8 cellular contexts compared by ENCODE assay signal in the genomic region with DNA sequence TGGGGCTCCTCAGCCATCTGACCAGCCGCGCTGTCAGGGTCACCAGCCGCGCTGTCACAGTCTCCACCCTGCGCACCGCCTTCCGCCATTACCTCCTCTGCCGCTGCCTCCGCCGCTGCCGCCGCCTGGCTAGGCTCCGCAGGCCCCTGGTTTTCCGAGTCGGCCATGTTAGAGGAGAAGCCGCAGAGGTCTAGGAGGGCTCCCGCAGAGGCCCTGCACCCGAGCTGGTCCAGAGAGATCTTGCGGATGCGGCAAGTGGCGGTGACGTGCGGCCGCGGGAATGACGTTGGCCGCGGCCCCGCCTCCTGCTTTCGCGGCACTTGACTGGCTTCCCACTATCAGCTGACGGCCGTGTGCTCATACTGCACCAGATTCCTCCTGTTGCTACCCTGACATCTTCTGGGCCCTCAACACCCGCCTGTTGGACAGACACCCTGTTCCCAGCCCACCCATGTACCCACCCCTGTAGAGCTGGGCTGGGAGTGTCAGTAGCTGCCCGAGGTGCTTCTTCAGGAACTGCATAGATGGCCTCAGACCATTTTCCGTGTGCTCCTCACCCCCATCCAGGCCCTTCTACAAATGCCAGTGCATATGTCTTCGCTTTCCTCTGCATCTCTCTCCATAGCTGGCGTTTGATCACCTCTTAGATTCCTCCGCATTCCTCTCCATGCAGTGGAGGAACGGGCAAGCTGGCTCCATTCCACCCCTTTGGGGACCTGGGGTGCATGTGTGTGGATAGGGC. TPM values are rescaled to one million over a fixed set of nuclear protein-coding genes. Genes with fewer than 3 reads are reported as not detected.
DNase-seq lines count a peak whose midpoint lies in the region; ATAC-seq and TF ChIP-seq lines count a peak whose summit lies in the region.

Gene NAP1L5 (minus strand): TSS at position 242 of the 742 bp plus-strand sequence. CDS start 75 bp downstream, at position 167.

- H3K27me3 ChIP-seq in neural progenitor cell (peaks cover 10% of the 10 kb centered on the region), subcutaneous abdominal adipose tissue (ENCODE audit: control insufficient read depth in 5 of 5, insufficient read depth in 4 of 5, low read length in 5 of 5) (no peaks in the 10 kb centered on the region)

- peak within 1 kb of the TSS; percentile 71 for H3K4me3 ChIP-seq in fibroblast of villous mesenchyme (ENCODE audit: low read depth, low read length)
- peak within 1 kb of the TSS; percentile 73 for H3K4me3 ChIP-seq in neural progenitor cell
- H3K4me3 ChIP-seq in subcutaneous abdominal adipose tissue (ENCODE audit: low read depth in 1 of 5, low read length in 5 of 5), result peak within 1 kb of the TSS; percentile 62 to 82 (median 74)

- H3K36me3 Mint-ChIP-seq in neural progenitor cell, result no peaks in the 10 kb centered on the region

- no peaks in the 10 kb centered on the region for H3K27me3 Mint-ChIP-seq in neural progenitor cell (ENCODE audit: insufficient read depth, low read depth)

- no peaks in the 10 kb centered on the region for H3K36me3 ChIP-seq in neural progenitor cell
- H3K36me3 ChIP-seq in subcutaneous abdominal adipose tissue (ENCODE audit: control insufficient read depth in 5 of 5, insufficient read depth in 5 of 5, low read length in 5 of 5), result peaks cover 3 to 16% (median 4%) of the 10 kb centered on the region in 5 donors

- peak within 1 kb of the TSS; percentile 80 for H3K4me2 ChIP-seq in neural progenitor cell

- no peak within 1 kb of the TSS for H3K27ac Mint-ChIP-seq in neural progenitor cell

- peak within 1 kb of the TSS; percentile 84 for H3K4me3 Mint-ChIP-seq in neural progenitor cell

- H3F3A ChIP-seq in neural progenitor cell (ENCODE audit: low read depth), result no peaks in the 10 kb centered on the region

- no peaks in the 10 kb centered on the region for H3K4me1 ChIP-seq in neural progenitor cell
- H3K4me1 ChIP-seq in subcutaneous abdominal adipose tissue (ENCODE audit: control insufficient read depth in 5 of 5, insufficient read depth in 5 of 5, low read length in 5 of 5), result peaks cover 0 to 10% (median 4%) of the 10 kb centered on the region in 5 donors

- H3K27ac ChIP-seq in neural progenitor cell, result no peak within 1 kb of the TSS
- peak within 1 kb of the TSS; percentile 41 for H3K27ac ChIP-seq in subcutaneous abdominal adipose tissue (ENCODE audit: low read depth, low read length)

- TF ChIP-seq CTCF in fibroblast of villous mesenchyme (IDR thresholded peaks at IDR 0.05; ENCODE audit: insufficient read depth, low read depth, low read length), result no peak
- TF ChIP-seq CTCF in neural progenitor cell (IDR thresholded peaks at IDR 0.05), result no peak

- no peaks in the 10 kb centered on the region for H4K20me1 ChIP-seq in neural progenitor cell (ENCODE audit: low read depth)

- no peaks in the 10 kb centered on the region for H3K9me3 Mint-ChIP-seq in neural progenitor cell

- DNase-seq in NCI-H1436 (lab: John Stamatoyannopoulos, UW) (peak; percentile 11), NCI-H1436 treated with DMSO at 0.1 percent for 48 hours (lab: John Stamatoyannopoulos, UW) (no peak), OCI-M1 (lab: John Stamatoyannopoulos, UW) (peak; percentile 58), fibroblast of villous mesenchyme (ENCODE audit: low read depth) (peak; percentile 88), neural progenitor cell (ENCODE audit: low spot score) (peak; percentile 50)
- DNase-seq in activated T-helper 9 cell treated with anti-CD3 and anti-CD28 coated beads, Interleukin-2, amount 50 U/mL, for 16 hours (ENCODE audit: low read depth), result peak; percentile 55

- no peaks in the 10 kb centered on the region for H3K9me3 ChIP-seq in neural progenitor cell (ENCODE audit: low read depth)
- H3K9me3 ChIP-seq in subcutaneous abdominal adipose tissue (ENCODE audit: control insufficient read depth in 5 of 5, low read length in 5 of 5), result no peaks in the 10 kb centered on the region

- no peak within 1 kb of the TSS for H3K9ac ChIP-seq in neural progenitor cell
- peak within 1 kb of the TSS; percentile 26 to 73 (median 48) for H3K9ac ChIP-seq in subcutaneous abdominal adipose tissue (ENCODE audit: low read length in 5 of 5)

- H3K4me1 Mint-ChIP-seq in neural progenitor cell, result peaks cover 3% of the 10 kb centered on the region

- no peaks in the 10 kb centered on the region for H3K79me2 ChIP-seq in neural progenitor cell (ENCODE audit: low read depth)

- ATAC-seq in HG03175 (IDR thresholded peaks at IDR 0.05; ENCODE audit: unreplicated experiment), result peak; percentile 95

- H2AFZ ChIP-seq in neural progenitor cell (replicated peaks), result peak within 1 kb of the TSS; percentile 96

RNA-seq across cellular contexts. Expression of gene NAP1L5, which starts in this region (rescaled TPM):
- 5.5 and 10.4 TPM in 2 replicates for total RNA-seq in fibroblast of villous mesenchyme
- 2.4 and 6.9 TPM in 2 replicates for total RNA-seq in neural progenitor cell (ENCODE audit: low replicate concordance)
